1 cellular context compared by ENCODE assay signal in genomic region chr17:32341857-32342602, GRCh38.
A peak's percentile ranks its signal among the peaks of the same experiment; 100 is the strongest.
TF ChIP-seq lines count a peak whose summit lies in the region.

C17orf75 (minus strand) TSS chr17:32342173; CDS start chr17:32342139, 34 bp downstream.

TF ChIP-seq in WTC11, 78 proteins besides CTCF, POLR2A, EP300 and RAD21 (continued from another document):
- TF ChIP-seq NFYB (CRISPR knock-in tag; conservative IDR thresholded peaks at IDR 0.05; ENCODE audit: low read depth) (0 out of 2 replicates have a peak, but pooled peaks have one; percentile 15), GRHL2 (CRISPR knock-in tag; IDR thresholded peaks at IDR 0.05; ENCODE audit: insufficient replicate concordance, severe bottlenecking) (no peak), EMX1 (CRISPR knock-in tag; IDR thresholded peaks at IDR 0.05) (no peak), JUN (CRISPR knock-in tag; IDR thresholded peaks at IDR 0.05) (no peak; the same call in 1 of the 2 replicates), CREM (CRISPR knock-in tag; IDR thresholded peaks at IDR 0.05) (peak; percentile 78; the same call in 1 of the 2 replicates), PRRX2 (CRISPR knock-in tag; IDR thresholded peaks at IDR 0.05) (0 out of 2 replicates have a peak, but pooled peaks have one; percentile 15), FOXJ3 (CRISPR knock-in tag; IDR thresholded peaks at IDR 0.05; ENCODE audit: borderline replicate concordance) (no peak), OVOL2 (CRISPR knock-in tag; IDR thresholded peaks at IDR 0.05; ENCODE audit: borderline replicate concordance) (no peak), RELA (CRISPR knock-in tag; IDR thresholded peaks at IDR 0.05; ENCODE audit: borderline replicate concordance) (no peak)
